19 cellular contexts compared by ENCODE assay signal in genomic region chr6:73503027-73503772, GRCh38. TPM values are rescaled to one million over a fixed set of nuclear protein-coding genes. Genes with fewer than 3 reads are reported as not detected.
DNase-seq lines count a peak whose midpoint lies in the region; ATAC-seq and TF ChIP-seq lines count a peak whose summit lies in the region.
"Had no signal": no experiment of that assay in that cellular context is flagged by ENCODE, and none has a peak within 500 bp of the region (broad histone marks: within the 10 kb centered on the region; RNA-seq: fewer than 3 reads in every experiment).

No MANE protein-coding gene starts in this region.

- intact Hi-C loops in CD4-positive, alpha-beta T cell (cut with DNase I, micrococcal nuclease) = loop anchor here in 1 of 2 experiments (5.0 kb wide), 1 partner anchor 36 kb away; no protein-coding TSS in a partner anchor

- no peaks in the 10 kb centered on the region for H3K4me1 Mint-ChIP-seq in CD4-positive, alpha-beta T cell (ENCODE audit: low read depth)
- peaks cover 9 to 14% of the 10 kb centered on the region in 2 donors for H3K4me1 Mint-ChIP-seq in immature natural killer cell

- no peaks in the 10 kb centered on the region for H3K27me3 ChIP-seq in CD4-positive, alpha-beta T cell (ENCODE audit: control insufficient read depth, insufficient read depth, low read length)
- H3K27me3 ChIP-seq: BE2C, foreskin keratinocyte, transverse colon had no signal

- in situ Hi-C loops in KBM-7 (cut with MboI; ENCODE audit: low pct_unique_long_range_greater_than_20kb, low sequenced_read_pairs) = no loop called here

- POLR2A ChIA-PET in CD4-positive, alpha-beta T cell (lab: Charles Lee) = interaction anchor here (0.8 to 1.2 kb wide), 2 partner anchors 14 to 150 kb away, joined by 3 read pairs; no protein-coding TSS in a partner anchor

- H3K4me3 Mint-ChIP-seq in CD4-positive, alpha-beta T cell = no peak overlapping the region
- no peak overlapping the region for H3K4me3 Mint-ChIP-seq in immature natural killer cell
- H3K4me3 Mint-ChIP-seq: T-helper 2 cell treated with Interferon-gamma antibody and Interleukin-4, amounts not matched to agents 5 μg/mL and 100 μg/mL, for 36 hours had no signal

- no peaks in the 10 kb centered on the region for H3K9me3 ChIP-seq in CD4-positive, alpha-beta T cell (ENCODE audit: control insufficient read depth, low read length)
- H3K9me3 ChIP-seq: BE2C, HAP-1, transverse colon had no signal

- no peaks in the 10 kb centered on the region for H3K27me3 Mint-ChIP-seq in CD4-positive, alpha-beta T cell
- H3K27me3 Mint-ChIP-seq in immature natural killer cell (ENCODE audit: low read depth in 3 of 3) = no peaks in the 10 kb centered on the region

- no peak for TF ChIP-seq CTCF in CD4-positive, alpha-beta T cell (IDR thresholded peaks at IDR 0.05)

- H3K9me3 Mint-ChIP-seq in CD4-positive, alpha-beta T cell = no peaks in the 10 kb centered on the region
- H3K9me3 Mint-ChIP-seq in immature natural killer cell = no peaks in the 10 kb centered on the region
- H3K9me3 Mint-ChIP-seq: T-helper 2 cell treated with Interferon-gamma antibody and Interleukin-4, amounts not matched to agents 5 μg/mL and 100 μg/mL, for 36 hours had no signal

- H3K36me3 Mint-ChIP-seq in CD4-positive, alpha-beta T cell (ENCODE audit: low read depth) = peaks cover 56% of the 10 kb centered on the region
- H3K36me3 Mint-ChIP-seq in immature natural killer cell = peaks cover 8 to 19% (median 13%) of the 10 kb centered on the region in 3 donors

- H3K27ac ChIP-seq in CD4-positive, alpha-beta T cell (ENCODE audit: low read depth, low read length) = no peak overlapping the region
- H3K27ac ChIP-seq: foreskin keratinocyte, transverse colon had no signal

- no peak for DNase-seq in CD4-positive, alpha-beta T cell
- DNase-seq in KBM-7 = peak; percentile 42
- peak; percentile 55 for DNase-seq in SKM-1 treated with dmso at 0.1 percent for 144 hours (lab: John Stamatoyannopoulos, UW; ENCODE audit: unreplicated experiment)
- DNase-seq in immature natural killer cell = no peak
- DNase-seq in superior temporal gyrus (ENCODE audit: extremely low spot score) = no peak
- no peak for DNase-seq in NCI-H146 (lab: John Stamatoyannopoulos, UW)
- DNase-seq: activated CD4-positive, alpha-beta T cell treated with anti-CD3 and anti-CD28 coated beads for 4 hours; BE2C; DMS153; foreskin keratinocyte; left cardiac atrium; NCI-H1092 treated with DMSO at 0.1 percent for 48 hours; NCI-H2171 treated with DMSO at 0.1 percent for 48 hours; posterior cingulate gyrus; transverse colon had no signal

- ATAC-seq in CD4-positive, alpha-beta T cell (ENCODE audit: poor library complexity) = no peak
- ATAC-seq in GM19328 (IDR thresholded peaks at IDR 0.05; ENCODE audit: unreplicated experiment) = no peak
- ATAC-seq in GM21360 (IDR thresholded peaks at IDR 0.05; ENCODE audit: unreplicated experiment) = no peak
- ATAC-seq: foreskin keratinocyte, left cardiac atrium had no signal

- H3K27ac Mint-ChIP-seq in CD4-positive, alpha-beta T cell = peak overlapping the region; percentile 42
- peak overlapping the region; percentile 25 to 77 (median 66) for H3K27ac Mint-ChIP-seq in immature natural killer cell
- H3K27ac Mint-ChIP-seq: T-helper 2 cell treated with Interferon-gamma antibody and Interleukin-4, amounts not matched to agents 5 μg/mL and 100 μg/mL, for 36 hours had no signal

- CTCF ChIA-PET in CD4-positive, alpha-beta T cell (lab: Charles Lee) = no interaction called here

RNA-seq across cellular contexts. Expression of gene EEF1A1, which starts 17.6 kb away (rescaled TPM):
- over 10,000 TPM; 15,669 to 16,465 TPM for total RNA-seq in CD4-positive, alpha-beta T cell
- polyA plus RNA-seq in immature natural killer cell = over 10,000 TPM in 1 of 3 donors, 1,000 to 10,000 TPM in 2; 4,920 to 10,209 (median 5,498) TPM

RNA-seq across cellular contexts. Expression of gene MTO1, which starts 41.7 kb away (rescaled TPM):
- total RNA-seq in CD4-positive, alpha-beta T cell = 10 to 100 TPM; 47.9 to 48.0 TPM
- polyA plus RNA-seq in immature natural killer cell = 10 to 100 TPM; 12.3 to 40.4 (median 28.5) TPM

RNA-seq across cellular contexts. Expression of gene CGAS, which starts 51.1 kb away (rescaled TPM):
- 10 to 100 TPM; 11.0 to 11.9 TPM for total RNA-seq in CD4-positive, alpha-beta T cell
- 10 to 100 TPM in 1 of 3 donors, 1 to 10 TPM in 2; 4.0 to 11.7 (median 7.7) TPM for polyA plus RNA-seq in immature natural killer cell

Comparison
In these comparisons a context has a peak if more than half of its experiments do, and no peak if none do; other contexts are left out.
1. DNase-seq: peak in KBM-7 (single experiment) and SKM-1 treated with dmso at 0.1 percent for 144 hours (single experiment); none in CD4-positive, alpha-beta T cell (0 of 10), immature natural killer cell (0 of 3), superior temporal gyrus (single experiment) and NCI-H146 (single experiment).